In the genomic region with DNA sequence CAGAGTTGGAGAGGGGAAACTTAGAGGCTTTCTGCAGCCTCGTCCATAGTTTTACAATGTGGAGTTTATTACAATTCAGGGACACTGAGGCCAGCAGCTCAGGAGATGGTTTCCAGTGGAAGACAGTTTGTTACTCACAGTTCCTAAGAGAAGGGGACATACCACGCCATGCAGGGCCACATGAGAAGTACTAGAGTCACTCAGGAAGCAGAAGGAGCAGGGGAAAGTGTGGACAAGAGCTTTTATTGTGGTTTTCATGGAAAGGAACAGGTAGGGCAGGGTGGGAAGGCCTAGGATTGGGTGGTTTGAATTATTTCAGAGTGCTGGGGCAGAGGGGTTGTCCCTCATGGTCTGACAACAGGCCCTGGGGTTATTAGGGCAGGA, we compare ENCODE assay signal across 28 cellular contexts.
"Had no signal": no experiment of that assay in that cellular context is flagged by ENCODE, and none has a peak within 500 bp of the region (broad histone marks: within the 10 kb centered on the region; RNA-seq: fewer than 3 reads in every experiment).

No MANE protein-coding gene starts in this region.

- H3K4me1 Mint-ChIP-seq: naive thymus-derived CD8-positive, alpha-beta T cell; stimulated activated naive B cell treated with anti-CD40 and anti-IgM and Interleukin-4, amounts not matched to agents 10 μg/mL and 1 μg/mL and 100 μg/mL, for 72 hours had no signal

- H3K4me3 ChIP-seq: left lung, lower lobe of right lung, neural progenitor cell, pancreas, prostate gland, skin epidermis, stomach, testis, thyroid gland, transverse colon, upper lobe of right lung had no signal

- H3K4me3 Mint-ChIP-seq: naive thymus-derived CD8-positive, alpha-beta T cell; nephron; neural progenitor cell; stimulated activated naive B cell treated with anti-CD40 and anti-IgM and Interleukin-4, amounts not matched to agents 10 μg/mL and 1 μg/mL and 100 μg/mL, for 72 hours had no signal

- H3K27me3 ChIP-seq: left lung, neural progenitor cell, pancreas, stomach, testis, thyroid gland, transverse colon, upper lobe of right lung had no signal

- H3K27me3 Mint-ChIP-seq: stimulated activated naive B cell treated with anti-CD40 and anti-IgM and Interleukin-4, amounts not matched to agents 10 μg/mL and 1 μg/mL and 100 μg/mL, for 72 hours had no signal

- ATAC-seq: left colon; left lung; lower lobe of right lung; naive thymus-derived CD8-positive, alpha-beta T cell; pancreas; right cardiac atrium; sciatic nerve; stimulated activated naive B cell treated with anti-CD40 and anti-IgM and Interleukin-4, amounts not matched to agents 10 μg/mL and 1 μg/mL and 100 μg/mL, for 72 hours; stimulated activated naive CD8-positive, alpha-beta T cell treated with anti-CD3 and anti-CD28 coated beads, Interleukin-15, Interleukin-2, amounts not matched to agents 100 U/mL and 50 U/mL, for 24 hours; upper lobe of right lung had no signal

- H3K4me2 ChIP-seq: neural progenitor cell had no signal

- H3K27ac ChIP-seq: left lung, lower lobe of right lung, neural progenitor cell, pancreas, prostate gland, skin epidermis, stomach, testis, thyroid gland, transverse colon, upper lobe of right lung had no signal

- H3K36me3 Mint-ChIP-seq: neural progenitor cell; stimulated activated naive B cell treated with anti-CD40 and anti-IgM and Interleukin-4, amounts not matched to agents 10 μg/mL and 1 μg/mL and 100 μg/mL, for 72 hours had no signal

- DNase-seq: hippocampal formation; kidney; left colon; left lung; lower lobe of right lung; mammary epithelial cell; mesenchymal stem cell; naive thymus-derived CD8-positive, alpha-beta T cell; pancreas; posterior cingulate gyrus; retina; right cardiac atrium; stimulated activated CD4-positive, alpha-beta T cell treated with anti-CD3 and anti-CD28 coated beads, Interleukin-12 subunit alpha, Interleukin-12 subunit beta, amount 100 ng/mL, for 4 hours; stimulated activated CD4-positive, alpha-beta T cell treated with anti-CD3 and anti-CD28 coated beads, Interleukin-15, amount 100 ng/mL, for 24 hours; stimulated activated CD4-positive, alpha-beta T cell treated with anti-CD3 and anti-CD28 coated beads, Interleukin-2, amount 100 ng/mL, for 24 hours; stimulated activated CD4-positive, alpha-beta T cell treated with anti-CD3 and anti-CD28 coated beads, Interleukin-4, amount 100 ng/mL, for 1 hour; stimulated activated naive B cell treated with anti-CD40 and anti-IgM and Interleukin-4, amounts not matched to agents 10 μg/mL and 1 μg/mL and 100 μg/mL, for 72 hours; stimulated activated naive CD8-positive, alpha-beta T cell treated with anti-CD3 and anti-CD28 coated beads, Interleukin-15, Interleukin-2, amounts not matched to agents 100 U/mL and 50 U/mL, for 24 hours; stomach; testis; thyroid gland; transverse colon; upper lobe of right lung had no signal

- H3K27ac Mint-ChIP-seq: naive thymus-derived CD8-positive, alpha-beta T cell; nephron; neural progenitor cell; stimulated activated naive B cell treated with anti-CD40 and anti-IgM and Interleukin-4, amounts not matched to agents 10 μg/mL and 1 μg/mL and 100 μg/mL, for 72 hours had no signal

- H3K9me3 ChIP-seq: left lung, lower lobe of right lung, pancreas, prostate gland, stomach, testis, thyroid gland, transverse colon, upper lobe of right lung had no signal

- H3K9me3 Mint-ChIP-seq: nephron had no signal

- H3K36me3 ChIP-seq: left lung, lower lobe of right lung, neural progenitor cell, pancreas, prostate gland, stomach, thyroid gland, transverse colon, upper lobe of right lung had no signal

- H2AFZ ChIP-seq: neural progenitor cell had no signal

- H3K9ac ChIP-seq: neural progenitor cell had no signal

- H3K4me1 ChIP-seq: left lung, lower lobe of right lung, prostate gland, testis, thyroid gland, transverse colon, upper lobe of right lung had no signal
